In the genomic region with DNA sequence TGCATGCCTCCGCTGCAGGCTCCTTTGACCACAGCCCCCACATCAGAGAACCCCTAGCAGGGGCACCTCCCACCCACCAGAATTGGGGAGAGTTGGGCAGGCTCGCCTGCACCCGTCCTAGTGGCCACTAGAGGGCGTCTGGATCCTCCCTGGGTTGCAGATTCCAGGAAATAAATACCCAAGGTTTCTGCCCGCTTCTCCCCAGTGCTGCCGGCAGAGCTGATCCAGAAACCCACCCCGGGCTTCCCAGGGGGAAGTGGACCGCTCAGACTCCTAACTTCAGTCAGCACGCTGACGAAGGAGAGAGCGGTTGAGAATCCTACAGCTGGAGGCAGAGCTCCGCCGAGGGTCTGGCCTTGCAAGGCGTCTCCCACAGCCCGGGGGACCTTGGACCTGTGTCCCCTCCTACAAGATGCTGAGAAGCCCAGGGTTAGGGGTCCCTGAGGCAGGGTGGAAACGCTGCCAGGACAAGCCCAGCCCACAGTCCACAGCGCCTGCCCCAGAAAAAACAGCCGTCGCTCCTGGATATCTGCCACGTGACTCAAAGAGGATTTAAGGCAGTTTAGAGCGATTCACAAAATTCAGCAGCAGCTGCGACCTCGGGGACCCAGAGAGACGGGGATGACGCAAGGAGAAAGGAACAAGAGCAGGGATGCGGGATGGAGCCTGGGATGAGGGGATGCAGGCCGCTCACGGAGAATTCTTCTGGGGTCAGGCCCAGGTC, we compare ENCODE assay signal across 9 cellular contexts. TPM values are rescaled to one million over a fixed set of nuclear protein-coding genes. Genes with fewer than 3 reads are reported as not detected.
DNase-seq lines count a peak whose midpoint lies in the region; ATAC-seq and TF ChIP-seq lines count a peak whose summit lies in the region.
"Had no signal": no experiment of that assay in that cellular context is flagged by ENCODE, and none has a peak within 500 bp of the region (broad histone marks: within the 10 kb centered on the region; RNA-seq: fewer than 3 reads in every experiment).

No MANE protein-coding gene starts in this region.

- H3K4me1 Mint-ChIP-seq in activated CD4-positive, alpha-beta T cell treated with anti-CD3 and anti-CD28 coated beads for 36 hours: peaks cover 11% of the 10 kb centered on the region

- CTCF ChIA-PET in activated CD4-positive, alpha-beta T cell treated with anti-CD3 and anti-CD28 coated beads for 36 hours (lab: Charles Lee): interaction anchor here (0.7 to 2.6 kb wide), 14 partner anchors 8 to 363 kb away, joined by 3 to 24 read pairs (median 5); no protein-coding TSS in a partner anchor

- ATAC-seq in GM21515 (IDR thresholded peaks at IDR 0.05; ENCODE audit: unreplicated experiment) (peak; percentile 73), left lung (peak; percentile 93), HG03039 (IDR thresholded peaks at IDR 0.05; ENCODE audit: unreplicated experiment) (no peak)
- peak; percentile 85 for ATAC-seq in activated CD4-positive, alpha-beta T cell treated with anti-CD3 and anti-CD28 coated beads for 36 hours

- intact Hi-C loops in activated CD4-positive, alpha-beta T cell treated with anti-CD3 and anti-CD28 coated beads for 36 hours (cut with DNase I, micrococcal nuclease): loop anchor here in 1 of 2 experiments (1.0 kb wide), 1 partner anchor 180 kb away; no protein-coding TSS in a partner anchor
- intact Hi-C loops in left lung (cut with DNase I): loop anchor here in 1 of 2 donors (10.0 kb wide), 1 partner anchor 183 kb away; no protein-coding TSS in a partner anchor

- no peak overlapping the region for H3K27ac ChIP-seq in coronary artery
- peak overlapping the region in 1 of 2 donors; percentile 49 for H3K27ac ChIP-seq in left lung
- H3K27ac ChIP-seq: epithelial cell of prostate had no signal

- H3K36me3 Mint-ChIP-seq in activated CD4-positive, alpha-beta T cell treated with anti-CD3 and anti-CD28 coated beads for 36 hours (ENCODE audit: low read depth): no peaks in the 10 kb centered on the region

- H3K4me3 ChIP-seq in coronary artery (peak overlapping the region; percentile 65), left lung (peak overlapping the region in 1 of 2 donors; percentile 23)

- no peak overlapping the region for H3K27ac Mint-ChIP-seq in activated CD4-positive, alpha-beta T cell treated with anti-CD3 and anti-CD28 coated beads for 36 hours

- H3K9me3 Mint-ChIP-seq in activated CD4-positive, alpha-beta T cell treated with anti-CD3 and anti-CD28 coated beads for 36 hours (ENCODE audit: low read depth): no peaks in the 10 kb centered on the region

- TF ChIP-seq CTCF in coronary artery (IDR thresholded peaks at IDR 0.05) (peak; percentile 87), left lung (IDR thresholded peaks at IDR 0.05) (peak; percentile 93 to 98)

- no peaks in the 10 kb centered on the region for H3K36me3 ChIP-seq in left lung

- no peaks in the 10 kb centered on the region for H3K9me3 ChIP-seq in left lung

- H3K27me3 ChIP-seq in left lung: peaks cover 6 to 72% of the 10 kb centered on the region in 2 donors

- H3K27me3 Mint-ChIP-seq in activated CD4-positive, alpha-beta T cell treated with anti-CD3 and anti-CD28 coated beads for 36 hours: peaks cover 33% of the 10 kb centered on the region

- POLR2A ChIA-PET in activated CD4-positive, alpha-beta T cell treated with anti-CD3 and anti-CD28 coated beads for 36 hours (lab: Charles Lee): no interaction called here

- DNase-seq in COR-L47 (lab: John Stamatoyannopoulos, UW) (peak; percentile 43), NCI-H1105 (lab: John Stamatoyannopoulos, UW) (peak; percentile 52), coronary artery (ENCODE audit: low spot score) (no peak), left lung (peak in 1 of 2 donors; percentile 59)
- DNase-seq in activated CD4-positive, alpha-beta T cell treated with anti-CD3 and anti-CD28 coated beads for 36 hours: peak; percentile 77
- peak; percentile 51 for DNase-seq in stimulated activated CD4-positive, alpha-beta T cell treated with anti-CD3 and anti-CD28 coated beads, Interleukin-1b, Interleukin-23, amount 100 ng/mL, for 48 hours

- H3K4me3 Mint-ChIP-seq in activated CD4-positive, alpha-beta T cell treated with anti-CD3 and anti-CD28 coated beads for 36 hours: peak overlapping the region; percentile 44

- peaks cover 0 to 3% of the 10 kb centered on the region in 2 donors for H3K4me1 ChIP-seq in left lung

RNA-seq across cellular contexts. Expression of a gene that starts 32.6 kb away (rescaled TPM):
- not detected for total RNA-seq in activated CD4-positive, alpha-beta T cell treated with anti-CD3 and anti-CD28 coated beads for 36 hours
- total RNA-seq in left lung: 10 to 100 TPM in 1 of 2 donors, 1 to 10 TPM in 1; 4.1 to 14.5 TPM

Comparison
In these comparisons a context has a peak if more than half of its experiments do, and no peak if none do; other contexts are left out.
1. RNA of a gene that starts 32.6 kb away (total RNA-seq): 4.1 to 14.5 TPM in left lung; not detected in activated CD4-positive, alpha-beta T cell treated with anti-CD3 and anti-CD28 coated beads for 36 hours; every median in the first group is over 4 times any median in the second.